ENCODE assay signal across 13 cellular contexts in genomic region chr15:77025471-77025901, GRCh38. TPM values are rescaled to one million over a fixed set of nuclear protein-coding genes. Genes with fewer than 3 reads are reported as not detected.
A peak's percentile ranks its signal among the peaks of the same experiment; 100 is the strongest.
DNase-seq lines count a peak whose midpoint lies in the region; ATAC-seq and TF ChIP-seq lines count a peak whose summit lies in the region.
"Had no signal": no experiment of that assay in that cellular context is flagged by ENCODE, and none has a peak within 500 bp of the region (broad histone marks: within the 10 kb centered on the region; RNA-seq: fewer than 3 reads in every experiment).

No MANE protein-coding gene starts in this region.

- DNase-seq in activated CD4-positive, alpha-beta T cell treated with anti-CD3 and anti-CD28 coated beads for 1 hour, result peak; percentile 6
- no peak for DNase-seq in activated CD4-positive, alpha-beta T cell treated with anti-CD3 and anti-CD28 coated beads for 4 hours
- DNase-seq in activated CD4-positive, alpha-beta T cell treated with anti-CD3 and anti-CD28 coated beads, Interleukin-2, amount 10 ng/mL, durations not matched to agents 7 days and 5 days, result no peak
- DNase-seq in posterior vena cava (ENCODE audit: low spot score) (peak; percentile 70), foreskin fibroblast (no peak), iPS-NIHi7 (ENCODE audit: extremely low spot score) (no peak)
- DNase-seq: DMS153; NCI-H1436 treated with DMSO at 0.1 percent for 48 hours; nephron progenitor cell; NK-92 treated with Interleukin-12 subunit alpha and Interleukin-12 subunit beta, amount 100 ng/mL, for 24 hours; SW 1271 had no signal

- intact Hi-C loops in dendritic cell treated with granulocyte-macrophage colony-stimulating factor and Interleukin-4, amounts not matched to agents 40 ng/mL and 50 ng/mL, for 4 days (cut with micrococcal nuclease), result loop anchor here (2.0 kb wide), 1 partner anchor 53 kb away; no protein-coding TSS in a partner anchor
- intact Hi-C loops in posterior vena cava (cut with DNase I), result loop anchor here (10.0 kb wide), 2 partner anchors 79 to 519 kb away; no protein-coding TSS in a partner anchor

- no peaks in the 10 kb centered on the region for H3K9me3 Mint-ChIP-seq in activated CD4-positive, alpha-beta T cell treated with anti-CD3 and anti-CD28 coated beads, Interleukin-2, amount 10 ng/mL, durations not matched to agents 7 days and 5 days
- no peaks in the 10 kb centered on the region for H3K9me3 Mint-ChIP-seq in dendritic cell treated with granulocyte-macrophage colony-stimulating factor and Interleukin-4, amounts not matched to agents 40 ng/mL and 50 ng/mL, for 4 days
- H3K9me3 Mint-ChIP-seq: nephron progenitor cell had no signal

- H3K36me3 Mint-ChIP-seq in activated CD4-positive, alpha-beta T cell treated with anti-CD3 and anti-CD28 coated beads, Interleukin-2, amount 10 ng/mL, durations not matched to agents 7 days and 5 days (ENCODE audit: low read depth), result peaks cover 61% of the 10 kb centered on the region
- peaks cover 100% of the 10 kb centered on the region for H3K36me3 Mint-ChIP-seq in dendritic cell treated with granulocyte-macrophage colony-stimulating factor and Interleukin-4, amounts not matched to agents 40 ng/mL and 50 ng/mL, for 4 days (ENCODE audit: low read depth)

- CTCF ChIA-PET in activated CD4-positive, alpha-beta T cell treated with anti-CD3 and anti-CD28 coated beads, Interleukin-2, amount 10 ng/mL, durations not matched to agents 7 days and 5 days (lab: Charles Lee), result interaction anchor here (1.1 to 2.1 kb wide), 2 partner anchors 31 to 518 kb away, joined by 3 to 11 read pairs; partner anchors contain the start of gene PSTPIP1

- ATAC-seq in GM21529 (IDR thresholded peaks at IDR 0.05; ENCODE audit: unreplicated experiment), result no peak

- POLR2A ChIA-PET in activated CD4-positive, alpha-beta T cell treated with anti-CD3 and anti-CD28 coated beads, Interleukin-2, amount 10 ng/mL, durations not matched to agents 7 days and 5 days (lab: Charles Lee), result no interaction called here

- peak overlapping the region; percentile 46 for H3K27ac Mint-ChIP-seq in activated CD4-positive, alpha-beta T cell treated with anti-CD3 and anti-CD28 coated beads, Interleukin-2, amount 10 ng/mL, durations not matched to agents 7 days and 5 days
- peak overlapping the region; percentile 4 for H3K27ac Mint-ChIP-seq in dendritic cell treated with granulocyte-macrophage colony-stimulating factor and Interleukin-4, amounts not matched to agents 40 ng/mL and 50 ng/mL, for 4 days
- H3K27ac Mint-ChIP-seq: nephron progenitor cell had no signal

- no peaks in the 10 kb centered on the region for H3K27me3 Mint-ChIP-seq in activated CD4-positive, alpha-beta T cell treated with anti-CD3 and anti-CD28 coated beads, Interleukin-2, amount 10 ng/mL, durations not matched to agents 7 days and 5 days
- H3K27me3 Mint-ChIP-seq in dendritic cell treated with granulocyte-macrophage colony-stimulating factor and Interleukin-4, amounts not matched to agents 40 ng/mL and 50 ng/mL, for 4 days, result no peaks in the 10 kb centered on the region

- peaks cover 47% of the 10 kb centered on the region for H3K4me1 Mint-ChIP-seq in activated CD4-positive, alpha-beta T cell treated with anti-CD3 and anti-CD28 coated beads, Interleukin-2, amount 10 ng/mL, durations not matched to agents 7 days and 5 days
- H3K4me1 Mint-ChIP-seq in dendritic cell treated with granulocyte-macrophage colony-stimulating factor and Interleukin-4, amounts not matched to agents 40 ng/mL and 50 ng/mL, for 4 days (ENCODE audit: low read depth), result peaks cover 54% of the 10 kb centered on the region

- no peak overlapping the region for H3K4me3 ChIP-seq in foreskin fibroblast (ENCODE audit: low read depth in 1 of 2, low read length in 2 of 2)

- H3K4me3 Mint-ChIP-seq in activated CD4-positive, alpha-beta T cell treated with anti-CD3 and anti-CD28 coated beads, Interleukin-2, amount 10 ng/mL, durations not matched to agents 7 days and 5 days, result no peak overlapping the region
- no peak overlapping the region for H3K4me3 Mint-ChIP-seq in dendritic cell treated with granulocyte-macrophage colony-stimulating factor and Interleukin-4, amounts not matched to agents 40 ng/mL and 50 ng/mL, for 4 days
- H3K4me3 Mint-ChIP-seq: nephron progenitor cell had no signal

- TF ChIP-seq CTCF in foreskin fibroblast (IDR thresholded peaks at IDR 0.05; ENCODE audit: low read depth, low read length), result no peak

RNA-seq across cellular contexts. Expression of gene PSTPIP1, which starts 30.6 kb away (rescaled TPM):
- total RNA-seq in activated CD4-positive, alpha-beta T cell treated with anti-CD3 and anti-CD28 coated beads, Interleukin-2, amount 10 ng/mL, durations not matched to agents 7 days and 5 days, result 100 to 1,000 TPM; 135 to 176 TPM
- total RNA-seq in posterior vena cava, result 10 to 100 TPM; 12.9 to 18.1 TPM

RNA-seq across cellular contexts. Expression of gene TSPAN3, which starts 45.4 kb away (rescaled TPM):
- 10 to 100 TPM; 14.5 to 16.7 TPM for total RNA-seq in activated CD4-positive, alpha-beta T cell treated with anti-CD3 and anti-CD28 coated beads, Interleukin-2, amount 10 ng/mL, durations not matched to agents 7 days and 5 days
- 100 to 1,000 TPM; 111 to 128 TPM for total RNA-seq in posterior vena cava

Comparison
In these comparisons a context has a peak if more than half of its experiments do, and no peak if none do; other contexts are left out.
1. DNase-seq: peak in activated CD4-positive, alpha-beta T cell treated with anti-CD3 and anti-CD28 coated beads for 1 hour (single experiment) and posterior vena cava (single experiment); none in activated CD4-positive, alpha-beta T cell treated with anti-CD3 and anti-CD28 coated beads for 4 hours (0 of 2), activated CD4-positive, alpha-beta T cell treated with anti-CD3 and anti-CD28 coated beads, Interleukin-2, amount 10 ng/mL, durations not matched to agents 7 days and 5 days (single experiment), foreskin fibroblast (0 of 2) and iPS-NIHi7 (single experiment).
2. RNA of gene PSTPIP1, which starts 30.6 kb away (total RNA-seq): 135 to 176 TPM in activated CD4-positive, alpha-beta T cell treated with anti-CD3 and anti-CD28 coated beads, Interleukin-2, amount 10 ng/mL, durations not matched to agents 7 days and 5 days; 12.9 to 18.1 TPM in posterior vena cava; every median in the first group is over 4 times any median in the second.
3. RNA of gene TSPAN3, which starts 45.4 kb away (total RNA-seq): 111 to 128 TPM in posterior vena cava; 14.5 to 16.7 TPM in activated CD4-positive, alpha-beta T cell treated with anti-CD3 and anti-CD28 coated beads, Interleukin-2, amount 10 ng/mL, durations not matched to agents 7 days and 5 days; every median in the first group is over 4 times any median in the second.